In genomic region chr13:97142452-97142851, GRCh38 we compare ENCODE assay signal across 10 cellular contexts.
A peak's percentile ranks its signal among the peaks of the same experiment; 100 is the strongest.
DNase-seq lines count a peak whose midpoint lies in the region; ATAC-seq and TF ChIP-seq lines count a peak whose summit lies in the region.
"Had no signal": no experiment of that assay in that cellular context is flagged by ENCODE, and none has a peak within 500 bp of the region (broad histone marks: within the 10 kb centered on the region; RNA-seq: fewer than 3 reads in every experiment).

No MANE protein-coding gene starts in this region.

- H3K27me3 Mint-ChIP-seq in brain (peaks cover 4% of the 10 kb centered on the region), memory B cell (peaks cover 8% of the 10 kb centered on the region)

- no peaks in the 10 kb centered on the region for H3K27me3 ChIP-seq in ascending aorta
- H3K27me3 ChIP-seq: MG63 had no signal

- ATAC-seq in HG03342 (IDR thresholded peaks at IDR 0.05; ENCODE audit: unreplicated experiment) (peak; percentile 49), memory B cell (ENCODE audit: low read depth) (no peak), GM18861 (IDR thresholded peaks at IDR 0.05; ENCODE audit: unreplicated experiment) (no peak)
- no peak for ATAC-seq in activated naive CD4-positive, alpha-beta T cell treated with anti-CD3 and anti-CD28 coated beads, Interleukin-2, amount 50 U/mL, for 72 hours

- H3K4me3 Mint-ChIP-seq in brain (peak overlapping the region in 4 of 5 experiments; percentile 8 to 34 (median 18)), memory B cell (peak overlapping the region; percentile 60)

- peaks cover 0 to 5% (median 0%) of the 10 kb centered on the region in 5 experiments for H3K9me3 Mint-ChIP-seq in brain
- no peaks in the 10 kb centered on the region for H3K9me3 Mint-ChIP-seq in memory B cell
- no peaks in the 10 kb centered on the region for H3K9me3 Mint-ChIP-seq in activated naive CD4-positive, alpha-beta T cell treated with anti-CD3 and anti-CD28 coated beads, Interleukin-2, amount 50 U/mL, for 72 hours

- intact Hi-C loops in ascending aorta (cut with DNase I) = no loop called here

- H3K36me3 Mint-ChIP-seq in brain (no peaks in the 10 kb centered on the region), memory B cell (no peaks in the 10 kb centered on the region)
- H3K36me3 Mint-ChIP-seq in activated naive CD4-positive, alpha-beta T cell treated with anti-CD3 and anti-CD28 coated beads, Interleukin-2, amount 50 U/mL, for 72 hours = no peaks in the 10 kb centered on the region

- peak overlapping the region in 3 of 5 experiments; percentile 2 to 15 (median 13) for H3K27ac Mint-ChIP-seq in brain
- no peak overlapping the region for H3K27ac Mint-ChIP-seq in memory B cell
- no peak overlapping the region for H3K27ac Mint-ChIP-seq in activated naive CD4-positive, alpha-beta T cell treated with anti-CD3 and anti-CD28 coated beads, Interleukin-2, amount 50 U/mL, for 72 hours

- H3K27ac ChIP-seq in ascending aorta = no peak overlapping the region

- no peaks in the 10 kb centered on the region for H3K9me3 ChIP-seq in ascending aorta
- H3K9me3 ChIP-seq: MG63 had no signal

- TF ChIP-seq CTCF in brain (conservative IDR thresholded peaks at IDR 0.05) (no peak), ascending aorta (IDR thresholded peaks at IDR 0.05) (no peak)

- no peaks in the 10 kb centered on the region for H3K36me3 ChIP-seq in ascending aorta
- H3K36me3 ChIP-seq: MG63 had no signal

- H3K4me3 ChIP-seq in ascending aorta = peak overlapping the region in 1 of 2 donors; percentile 29
- H3K4me3 ChIP-seq: MG63 had no signal

- H3K4me1 Mint-ChIP-seq in brain (peaks cover 31% of the 10 kb centered on the region), memory B cell (peaks cover 5% of the 10 kb centered on the region)

- peaks cover 0 to 2% of the 10 kb centered on the region in 2 donors for H3K4me1 ChIP-seq in ascending aorta

- DNase-seq in A172 (ENCODE audit: low spot score) = peak; percentile 62
- no peak for DNase-seq in memory B cell (ENCODE audit: low spot score in 2 of 2)
- DNase-seq in ascending aorta (ENCODE audit: low spot score in 2 of 2) = no peak
- no peak for DNase-seq in activated naive CD4-positive, alpha-beta T cell treated with anti-CD3 and anti-CD28 coated beads, Interleukin-2, amount 50 U/mL, for 72 hours (ENCODE audit: low spot score in 2 of 2)
- no peak for DNase-seq in activated naive CD4-positive, alpha-beta T cell treated with anti-CD3 and anti-CD28 coated beads, Interleukin-2, amount 50 U/mL, for 16 hours
- DNase-seq: activated CD4-positive, alpha-beta T cell treated with anti-CD3 and anti-CD28 coated beads, Interleukin-2, amount 50 U/mL, for 4 hours; MG63 had no signal

Comparison
In these comparisons a context has a peak if more than half of its experiments do, and no peak if none do; other contexts are left out.
1. H3K27ac Mint-ChIP-seq: peak in brain (3 of 5); none in memory B cell (single experiment) and activated naive CD4-positive, alpha-beta T cell treated with anti-CD3 and anti-CD28 coated beads, Interleukin-2, amount 50 U/mL, for 72 hours (0 of 2).